ENCODE assay signal across 9 cellular contexts in genomic region chr11:33716236-33716635, GRCh38. TPM values are rescaled to one million over a fixed set of nuclear protein-coding genes. Genes with fewer than 3 reads are reported as not detected.
A peak's percentile ranks its signal among the peaks of the same experiment; 100 is the strongest.
DNase-seq lines count a peak whose midpoint lies in the region; ATAC-seq and TF ChIP-seq lines count a peak whose summit lies in the region.
"Had no signal": no experiment of that assay in that cellular context is flagged by ENCODE, and none has a peak within 500 bp of the region (broad histone marks: within the 10 kb centered on the region; RNA-seq: fewer than 3 reads in every experiment).

No MANE protein-coding gene starts in this region.

- H3K4me3 Mint-ChIP-seq in natural killer cell, result no peak overlapping the region

- peak overlapping the region; percentile 81 for H3K27ac ChIP-seq in epithelial cell of prostate
- H3K27ac ChIP-seq: BLaER1 had no signal

- ATAC-seq in sciatic nerve (peak; percentile 46), HG03045 (IDR thresholded peaks at IDR 0.05; ENCODE audit: unreplicated experiment) (no peak), natural killer cell (no peak), GM18511 (IDR thresholded peaks at IDR 0.05; ENCODE audit: unreplicated experiment) (no peak)

- no peaks in the 10 kb centered on the region for H3K36me3 Mint-ChIP-seq in natural killer cell

- no peak for TF ChIP-seq CTCF in natural killer cell (IDR thresholded peaks at IDR 0.05)

- peaks cover 0 to under 1% of the 10 kb centered on the region in 2 donors for H3K4me1 Mint-ChIP-seq in natural killer cell

- H3K27me3 Mint-ChIP-seq in natural killer cell (ENCODE audit: low read depth in 2 of 2), result no peaks in the 10 kb centered on the region

- no peaks in the 10 kb centered on the region for H3K9me3 Mint-ChIP-seq in natural killer cell

- intact Hi-C loops in sciatic nerve (cut with DNase I) (no loop called here), natural killer cell (cut with micrococcal nuclease) (loop anchor here (1.0 kb wide), 1 partner anchor 26 kb away; no protein-coding TSS in a partner anchor)

- H3K27ac Mint-ChIP-seq in natural killer cell, result peak overlapping the region in 1 of 2 donors; percentile 18

- DNase-seq in NCI-H1105 treated with DMSO at 0.1 percent for 48 hours (lab: John Stamatoyannopoulos, UW), result peak; percentile 12
- DNase-seq in NCI-H1105 (lab: John Stamatoyannopoulos, UW), result no peak
- DNase-seq in NCI-H1694 (lab: John Stamatoyannopoulos, UW), result peak; percentile 21
- no peak for DNase-seq in epithelial cell of prostate (ENCODE audit: low read depth, low spot score)
- no peak for DNase-seq in sciatic nerve (ENCODE audit: low spot score)
- no peak for DNase-seq in natural killer cell

RNA-seq across cellular contexts. Expression of gene C11orf91, which starts 15.6 kb away (rescaled TPM):
- total RNA-seq in sciatic nerve (not detected), natural killer cell (not detected)

RNA-seq across cellular contexts. Expression of gene CD59, which starts 20.0 kb away (rescaled TPM):
- 679 TPM for total RNA-seq in sciatic nerve
- total RNA-seq in natural killer cell, result 10 to 100 TPM; 25.0 to 29.4 (median 26.4) TPM

RNA-seq across cellular contexts. Expression of gene FBXO3, which starts 58.1 kb away (rescaled TPM):
- total RNA-seq in sciatic nerve, result 39.2 TPM
- 10 to 100 TPM; 54.9 to 64.7 (median 56.2) TPM for total RNA-seq in natural killer cell

Comparison
In these comparisons a context has a peak if more than half of its experiments do, and no peak if none do; other contexts are left out.
1. DNase-seq: peak in NCI-H1105 treated with DMSO at 0.1 percent for 48 hours (single experiment) and NCI-H1694 (single experiment); none in NCI-H1105 (single experiment), epithelial cell of prostate (single experiment), sciatic nerve (single experiment) and natural killer cell (single experiment).
2. RNA of gene CD59, which starts 20.0 kb away (total RNA-seq): 679 TPM in sciatic nerve (single experiment); 25.0 to 29.4 TPM in natural killer cell; every median in the first group is over 10 times any median in the second.